In the genomic region with DNA sequence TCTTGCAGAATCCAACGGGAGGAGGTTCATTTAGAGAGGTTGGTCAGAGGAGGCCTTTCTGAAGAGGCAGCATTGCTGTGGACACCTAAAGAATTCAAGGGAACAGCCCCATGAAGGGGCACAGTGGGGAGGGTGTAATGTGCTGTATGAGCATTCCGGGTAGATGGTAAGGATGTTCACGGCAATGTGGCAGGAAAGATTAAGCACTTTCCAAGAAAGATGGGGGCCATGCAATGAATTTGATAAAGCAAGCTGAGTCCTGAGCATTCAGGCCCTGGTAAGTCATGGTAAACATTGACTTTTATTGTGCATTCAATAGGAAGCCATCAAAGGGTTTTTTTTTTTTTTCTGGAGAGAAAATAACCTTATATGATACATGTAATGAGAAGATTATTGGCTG, we compare ENCODE assay signal across 30 cellular contexts.
"Had no signal": no experiment of that assay in that cellular context is flagged by ENCODE, and none has a peak within 500 bp of the region (broad histone marks: within the 10 kb centered on the region; RNA-seq: fewer than 3 reads in every experiment).

No MANE protein-coding gene starts in this region.

- H3K79me2 ChIP-seq: parathyroid adenoma had no signal

- H3K27me3 ChIP-seq: neural progenitor cell, ovary, right lobe of liver, sigmoid colon, suprapubic skin, testis, tibial artery, transverse colon, upper lobe of right lung, uterus had no signal

- H3K4me1 ChIP-seq: neural progenitor cell, parathyroid adenoma, psoas muscle, right lobe of liver, sigmoid colon, suprapubic skin, testis, tibial artery, upper lobe of right lung, uterus had no signal

- DNase-seq: naive thymus-derived CD8-positive, alpha-beta T cell; nephron progenitor cell; occipital lobe; ovary; posterior cingulate gyrus; psoas muscle; right cardiac atrium; right lobe of liver; sigmoid colon; small intestine; stimulated activated CD4-positive, alpha-beta T cell treated with anti-CD3 and anti-CD28 coated beads, Interleukin-15, amount 100 ng/mL, for 24 hours; stimulated activated CD4-positive, alpha-beta T cell treated with anti-CD3 and anti-CD28 coated beads, Interleukin-2, amount 100 ng/mL, for 24 hours; stimulated activated CD4-positive, alpha-beta T cell treated with anti-CD3 and anti-CD28 coated beads, Interleukin-2, amount 100 ng/mL, for 48 hours; stimulated activated CD4-positive, alpha-beta T cell treated with anti-CD3 and anti-CD28 coated beads, Interleukin-4, amount 100 ng/mL, for 24 hours; stimulated activated naive B cell treated with anti-CD40 and anti-IgM and Interleukin-4, amounts not matched to agents 10 μg/mL and 1 μg/mL and 100 μg/mL, for 72 hours; stimulated activated naive CD8-positive, alpha-beta T cell treated with anti-CD3 and anti-CD28 coated beads, Interleukin-15, amount 100 ng/mL, for 72 hours; stimulated activated naive CD8-positive, alpha-beta T cell treated with anti-CD3 and anti-CD28 coated beads, Interleukin-15, Interleukin-2, amounts not matched to agents 100 U/mL and 50 U/mL, for 24 hours; substantia nigra; testis; tibial artery; transverse colon; upper lobe of right lung; uterus had no signal

- H3K4me2 ChIP-seq: neural progenitor cell had no signal

- H2AFZ ChIP-seq: neural progenitor cell, parathyroid adenoma had no signal

- H3K36me3 ChIP-seq: neural progenitor cell, ovary, right lobe of liver, sigmoid colon, suprapubic skin, tibial artery, transverse colon, upper lobe of right lung, uterus had no signal

- FAIRE-seq: small intestine had no signal

- H3K36me3 Mint-ChIP-seq: naive thymus-derived CD8-positive, alpha-beta T cell; natural killer cell treated with Interleukin-12 subunit alpha and Interleukin-12 subunit beta and Interleukin-15 and Interleukin-18, amount 100 ng/mL, for 72 hours; stimulated activated effector memory CD8-positive, alpha-beta T cell treated with anti-CD3 and anti-CD28 coated beads, Interleukin-12 subunit alpha, Interleukin-12 subunit beta, amount 100 ng/mL, for 72 hours; stimulated activated naive B cell treated with anti-CD40 and anti-IgM and Interleukin-4, amounts not matched to agents 10 μg/mL and 1 μg/mL and 100 μg/mL, for 72 hours; type B pancreatic cell had no signal

- ATAC-seq: naive thymus-derived CD8-positive, alpha-beta T cell; natural killer cell treated with Interleukin-12 subunit alpha and Interleukin-12 subunit beta and Interleukin-15 and Interleukin-18, amount 100 ng/mL, for 72 hours; psoas muscle; right cardiac atrium; right lobe of liver; stimulated activated effector memory CD8-positive, alpha-beta T cell treated with anti-CD3 and anti-CD28 coated beads, Interleukin-12 subunit alpha, Interleukin-12 subunit beta, amount 100 ng/mL, for 72 hours; stimulated activated naive B cell treated with anti-CD40 and anti-IgM and Interleukin-4, amounts not matched to agents 10 μg/mL and 1 μg/mL and 100 μg/mL, for 72 hours; stimulated activated naive CD8-positive, alpha-beta T cell treated with anti-CD3 and anti-CD28 coated beads, Interleukin-15, amount 100 ng/mL, for 72 hours; stimulated activated naive CD8-positive, alpha-beta T cell treated with anti-CD3 and anti-CD28 coated beads, Interleukin-15, Interleukin-2, amounts not matched to agents 100 U/mL and 50 U/mL, for 24 hours; upper lobe of right lung had no signal

- H3K9ac ChIP-seq: neural progenitor cell, parathyroid adenoma had no signal

- H3K9me3 ChIP-seq: ovary, psoas muscle, right lobe of liver, sigmoid colon, suprapubic skin, testis, tibial artery, transverse colon, upper lobe of right lung, uterus had no signal

- H3K27me3 Mint-ChIP-seq: stimulated activated naive B cell treated with anti-CD40 and anti-IgM and Interleukin-4, amounts not matched to agents 10 μg/mL and 1 μg/mL and 100 μg/mL, for 72 hours; stimulated activated naive CD8-positive, alpha-beta T cell treated with anti-CD3 and anti-CD28 coated beads, Interleukin-15, amount 100 ng/mL, for 72 hours had no signal

- H3K9me3 Mint-ChIP-seq: naive thymus-derived CD8-positive, alpha-beta T cell; natural killer cell treated with Interleukin-12 subunit alpha and Interleukin-12 subunit beta and Interleukin-15 and Interleukin-18, amount 100 ng/mL, for 72 hours; nephron progenitor cell; neural progenitor cell; stimulated activated effector memory CD8-positive, alpha-beta T cell treated with anti-CD3 and anti-CD28 coated beads, Interleukin-12 subunit alpha, Interleukin-12 subunit beta, amount 100 ng/mL, for 72 hours; stimulated activated naive CD8-positive, alpha-beta T cell treated with anti-CD3 and anti-CD28 coated beads, Interleukin-15, amount 100 ng/mL, for 72 hours; type B pancreatic cell had no signal

- H3K4me1 Mint-ChIP-seq: nephron progenitor cell; neural progenitor cell; stimulated activated effector memory CD8-positive, alpha-beta T cell treated with anti-CD3 and anti-CD28 coated beads, Interleukin-12 subunit alpha, Interleukin-12 subunit beta, amount 100 ng/mL, for 72 hours; stimulated activated naive B cell treated with anti-CD40 and anti-IgM and Interleukin-4, amounts not matched to agents 10 μg/mL and 1 μg/mL and 100 μg/mL, for 72 hours; stimulated activated naive CD8-positive, alpha-beta T cell treated with anti-CD3 and anti-CD28 coated beads, Interleukin-15, amount 100 ng/mL, for 72 hours had no signal

- H3K4me3 ChIP-seq: neural progenitor cell, ovary, psoas muscle, right lobe of liver, sigmoid colon, suprapubic skin, testis, tibial artery, transverse colon, upper lobe of right lung, uterus had no signal

- H3K4me3 Mint-ChIP-seq: naive thymus-derived CD8-positive, alpha-beta T cell; natural killer cell treated with Interleukin-12 subunit alpha and Interleukin-12 subunit beta and Interleukin-15 and Interleukin-18, amount 100 ng/mL, for 72 hours; nephron progenitor cell; neural progenitor cell; stimulated activated effector memory CD8-positive, alpha-beta T cell treated with anti-CD3 and anti-CD28 coated beads, Interleukin-12 subunit alpha, Interleukin-12 subunit beta, amount 100 ng/mL, for 72 hours; stimulated activated naive B cell treated with anti-CD40 and anti-IgM and Interleukin-4, amounts not matched to agents 10 μg/mL and 1 μg/mL and 100 μg/mL, for 72 hours; stimulated activated naive CD8-positive, alpha-beta T cell treated with anti-CD3 and anti-CD28 coated beads, Interleukin-15, amount 100 ng/mL, for 72 hours; type B pancreatic cell had no signal

- H3K27ac ChIP-seq: neural progenitor cell, ovary, parathyroid adenoma, psoas muscle, right lobe of liver, sigmoid colon, suprapubic skin, testis, tibial artery, transverse colon, upper lobe of right lung, uterus had no signal

- H3K27ac Mint-ChIP-seq: naive thymus-derived CD8-positive, alpha-beta T cell; natural killer cell treated with Interleukin-12 subunit alpha and Interleukin-12 subunit beta and Interleukin-15 and Interleukin-18, amount 100 ng/mL, for 72 hours; nephron progenitor cell; neural progenitor cell; progenitor cell of endocrine pancreas; stimulated activated effector memory CD8-positive, alpha-beta T cell treated with anti-CD3 and anti-CD28 coated beads, Interleukin-12 subunit alpha, Interleukin-12 subunit beta, amount 100 ng/mL, for 72 hours; stimulated activated naive B cell treated with anti-CD40 and anti-IgM and Interleukin-4, amounts not matched to agents 10 μg/mL and 1 μg/mL and 100 μg/mL, for 72 hours; stimulated activated naive CD8-positive, alpha-beta T cell treated with anti-CD3 and anti-CD28 coated beads, Interleukin-15, amount 100 ng/mL, for 72 hours; type B pancreatic cell had no signal
